Comparison of ENCODE assay signal across 26 cellular contexts in genomic region chr6:161740486-161740885, GRCh38.
"Had no signal": no experiment of that assay in that cellular context is flagged by ENCODE, and none has a peak within 500 bp of the region (broad histone marks: within the 10 kb centered on the region; RNA-seq: fewer than 3 reads in every experiment).

No MANE protein-coding gene starts in this region.

- H3K4me3 ChIP-seq: heart left ventricle, right atrium auricular region, thoracic aorta, uterus had no signal

- H3K27ac Mint-ChIP-seq: activated CD4-positive, alpha-beta memory T cell treated with anti-CD3 and anti-CD28 coated beads for 36 hours; activated CD4-positive, alpha-beta T cell treated with anti-CD3 and anti-CD28 coated beads, Interleukin-2, amount 10 ng/mL, durations not matched to agents 24 days and 14 days; activated naive CD4-positive, alpha-beta T cell treated with anti-CD3 and anti-CD28 coated beads, Interleukin-2, amount 50 U/mL, for 24 hours; activated naive CD8-positive, alpha-beta T cell treated with anti-CD3 and anti-CD28 coated beads, Interleukin-2, amount 50 U/mL, for 24 hours; dendritic cell treated with granulocyte-macrophage colony-stimulating factor and Interleukin-4, amounts not matched to agents 40 ng/mL and 50 ng/mL, for 4 days; endodermal cell; mesothelial cell of epicardium; naive thymus-derived CD8-positive, alpha-beta T cell; stimulated activated naive CD8-positive, alpha-beta T cell treated with anti-CD3 and anti-CD28 coated beads, Interleukin-15, Interleukin-2, amounts not matched to agents 100 ng/mL and 50 ng/mL, for 24 hours; T-helper 17 cell; type B pancreatic cell had no signal

- H3K27me3 ChIP-seq: foreskin keratinocyte, heart left ventricle, right atrium auricular region, uterus had no signal

- H3K9me3 Mint-ChIP-seq: activated CD4-positive, alpha-beta memory T cell treated with anti-CD3 and anti-CD28 coated beads for 36 hours; activated CD4-positive, alpha-beta T cell treated with anti-CD3 and anti-CD28 coated beads, Interleukin-2, amount 10 ng/mL, durations not matched to agents 24 days and 14 days; activated naive CD4-positive, alpha-beta T cell treated with anti-CD3 and anti-CD28 coated beads, Interleukin-2, amount 50 U/mL, for 24 hours; activated naive CD8-positive, alpha-beta T cell treated with anti-CD3 and anti-CD28 coated beads, Interleukin-2, amount 50 U/mL, for 24 hours; central memory CD8-positive, alpha-beta T cell; dendritic cell treated with granulocyte-macrophage colony-stimulating factor and Interleukin-4, amounts not matched to agents 40 ng/mL and 50 ng/mL, for 4 days; endodermal cell; stimulated activated naive CD8-positive, alpha-beta T cell treated with anti-CD3 and anti-CD28 coated beads, Interleukin-15, Interleukin-2, amounts not matched to agents 100 ng/mL and 50 ng/mL, for 24 hours; type B pancreatic cell had no signal

- H3K4me1 ChIP-seq: foreskin keratinocyte, heart left ventricle, right atrium auricular region, uterus had no signal

- H3K36me3 ChIP-seq: heart left ventricle, right atrium auricular region, thoracic aorta, uterus, WERI-Rb-1 had no signal

- ATAC-seq: activated naive CD8-positive, alpha-beta T cell treated with anti-CD3 and anti-CD28 coated beads, Interleukin-2, amount 50 U/mL, for 24 hours; esophagus mucosa; foreskin keratinocyte; heart left ventricle; naive thymus-derived CD8-positive, alpha-beta T cell; T-helper 17 cell had no signal

- H3K36me3 Mint-ChIP-seq: activated CD4-positive, alpha-beta memory T cell treated with anti-CD3 and anti-CD28 coated beads for 36 hours; activated naive CD4-positive, alpha-beta T cell treated with anti-CD3 and anti-CD28 coated beads, Interleukin-2, amount 50 U/mL, for 24 hours; mesothelial cell of epicardium; type B pancreatic cell had no signal

- DNase-seq: activated CD4-positive, alpha-beta memory T cell treated with anti-CD3 and anti-CD28 coated beads for 36 hours; activated CD4-positive, alpha-beta T cell treated with anti-CD3 and anti-CD28 coated beads, Interleukin-2, amount 10 ng/mL, durations not matched to agents 24 days and 14 days; activated CD4-positive, CD25-positive, alpha-beta regulatory T cell treated with anti-CD3 and anti-CD28 coated beads, Interleukin-2, amount 50 U/mL, for 72 hours; activated CD8-positive, alpha-beta memory T cell treated with anti-CD3 and anti-CD28 coated beads, Interleukin-2, amount 50 U/mL, for 4 hours; activated gamma-delta T cell; activated naive CD8-positive, alpha-beta T cell treated with anti-CD3 and anti-CD28 coated beads, Interleukin-2, amount 50 U/mL, for 24 hours; activated T-cell treated with anti-CD3 and anti-CD28 coated beads, Interleukin-2, amount 50 U/mL, for 1 hour; endodermal cell; foreskin keratinocyte; heart left ventricle; hypothalamus; naive thymus-derived CD8-positive, alpha-beta T cell; stimulated activated CD4-positive, alpha-beta T cell treated with anti-CD3 and anti-CD28 coated beads, Interleukin-2, amount 100 ng/mL, for 48 hours; T-helper 17 cell; T1000; uterus; WERI-Rb-1 had no signal

- H3K9me3 ChIP-seq: heart left ventricle, right atrium auricular region, thoracic aorta, uterus had no signal

- H3K4me1 Mint-ChIP-seq: activated CD4-positive, alpha-beta T cell treated with anti-CD3 and anti-CD28 coated beads, Interleukin-2, amount 10 ng/mL, durations not matched to agents 24 days and 14 days; activated naive CD4-positive, alpha-beta T cell treated with anti-CD3 and anti-CD28 coated beads, Interleukin-2, amount 50 U/mL, for 24 hours; activated naive CD8-positive, alpha-beta T cell treated with anti-CD3 and anti-CD28 coated beads, Interleukin-2, amount 50 U/mL, for 24 hours; central memory CD8-positive, alpha-beta T cell; mesothelial cell of epicardium; T-helper 17 cell had no signal

- H3K27ac ChIP-seq: foreskin keratinocyte, heart left ventricle, right atrium auricular region, thoracic aorta, uterus, WERI-Rb-1 had no signal

- H3K4me3 Mint-ChIP-seq: activated CD4-positive, alpha-beta memory T cell treated with anti-CD3 and anti-CD28 coated beads for 36 hours; activated CD4-positive, alpha-beta T cell treated with anti-CD3 and anti-CD28 coated beads, Interleukin-2, amount 10 ng/mL, durations not matched to agents 24 days and 14 days; activated naive CD4-positive, alpha-beta T cell treated with anti-CD3 and anti-CD28 coated beads, Interleukin-2, amount 50 U/mL, for 24 hours; activated naive CD8-positive, alpha-beta T cell treated with anti-CD3 and anti-CD28 coated beads, Interleukin-2, amount 50 U/mL, for 24 hours; central memory CD8-positive, alpha-beta T cell; dendritic cell treated with granulocyte-macrophage colony-stimulating factor and Interleukin-4, amounts not matched to agents 40 ng/mL and 50 ng/mL, for 4 days; endodermal cell; mesothelial cell of epicardium; naive thymus-derived CD8-positive, alpha-beta T cell; stimulated activated naive CD8-positive, alpha-beta T cell treated with anti-CD3 and anti-CD28 coated beads, Interleukin-15, Interleukin-2, amounts not matched to agents 100 ng/mL and 50 ng/mL, for 24 hours; T-helper 17 cell; type B pancreatic cell had no signal
